In the genomic region with DNA sequence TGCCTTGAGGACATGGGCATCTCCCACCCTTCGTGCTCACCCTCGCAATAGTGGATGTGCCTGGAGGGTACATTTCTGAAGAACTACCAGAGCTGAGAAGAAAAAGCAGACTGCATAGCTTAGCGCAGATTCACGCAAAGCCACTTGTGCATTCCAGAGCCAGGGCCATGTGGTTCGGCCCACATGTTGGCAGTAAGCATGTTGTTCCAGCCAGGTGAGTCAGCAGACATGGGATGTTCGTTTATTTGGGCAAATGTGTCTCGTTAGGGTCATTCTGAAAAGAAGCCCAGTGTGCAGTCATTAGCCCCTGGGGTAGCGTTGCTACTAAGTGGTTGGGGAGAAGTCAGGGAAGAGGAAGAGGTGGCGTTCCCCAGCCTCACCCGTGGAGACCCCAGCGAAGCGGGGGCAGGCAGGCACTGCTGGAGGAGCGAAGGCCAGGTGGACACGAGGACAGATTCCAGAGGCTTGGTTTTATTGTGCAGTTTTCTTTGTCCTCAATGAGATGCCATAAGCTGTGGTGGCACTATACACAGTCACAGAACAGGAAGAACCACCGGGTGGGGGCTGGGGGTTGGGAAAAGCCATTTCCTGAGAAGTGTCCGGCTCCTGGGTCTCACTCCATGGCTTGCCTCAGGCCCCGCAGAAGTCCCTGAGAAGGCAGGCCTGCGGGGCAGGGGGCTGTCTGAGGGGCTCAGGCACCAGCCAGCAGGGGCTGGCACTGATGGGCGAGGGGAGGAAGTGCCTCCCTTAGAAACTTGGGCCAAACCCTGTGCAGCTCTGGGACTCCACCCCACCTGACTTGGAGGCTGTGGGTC, we compare ENCODE assay signal across 12 cellular contexts. TPM values are rescaled to one million over a fixed set of nuclear protein-coding genes. Genes with fewer than 3 reads are reported as not detected.
DNase-seq lines count a peak whose midpoint lies in the region; ATAC-seq, FAIRE-seq and TF ChIP-seq lines count a peak whose summit lies in the region.
"Had no signal": no experiment of that assay in that cellular context is flagged by ENCODE, and none has a peak within 500 bp of the region (broad histone marks: within the 10 kb centered on the region; RNA-seq: fewer than 3 reads in every experiment).

No MANE protein-coding gene starts in this region.

- no peaks in the 10 kb centered on the region for H3K36me3 ChIP-seq in HepG2 (replicated peaks in 1 of 2; ENCODE audit: control insufficient read depth in 1 of 2, insufficient read depth in 2 of 2, low read length in 2 of 2)
- no peaks in the 10 kb centered on the region for H3K36me3 ChIP-seq in right lobe of liver
- no peaks in the 10 kb centered on the region for H3K36me3 ChIP-seq in brain microvascular endothelial cell (replicated peaks)

- POLR2A ChIA-PET in HepG2 (lab: Yijun Ruan, JAX) = no interaction called here

- H3K27ac ChIP-seq in HepG2 (ENCODE audit: extremely low read length, insufficient read depth, low read length) (no peak overlapping the region), right lobe of liver (no peak overlapping the region), brain microvascular endothelial cell (no peak overlapping the region)
- H3K27ac ChIP-seq: 22Rv1 had no signal

- no peak for TF ChIP-seq RAD21 in HepG2 (CRISPR knock-in tag; IDR thresholded peaks at IDR 0.05)

- no peak overlapping the region for H2AFZ ChIP-seq in HepG2 (ENCODE audit: low read length)

- H3K79me2 ChIP-seq in HepG2 (ENCODE audit: insufficient read depth, low read length) = no peaks in the 10 kb centered on the region

- no peak for FAIRE-seq in HepG2 (lab: Jason Lieb, UNC)

- intact Hi-C loops in HepG2 (cut with micrococcal nuclease; ENCODE audit: unreplicated experiment) (no loop called here), right lobe of liver (cut with DNase I) (no loop called here)

- TF ChIP-seq CTCF in HepG2 (CRISPR knock-in tag; IDR thresholded peaks at IDR 0.05) (no peak), right lobe of liver (IDR thresholded peaks at IDR 0.05) (no peak), brain microvascular endothelial cell (IDR thresholded peaks at IDR 0.05; ENCODE audit: low read depth, low read length, missing control alignments) (no peak)

- H3K27me3 ChIP-seq in HepG2 (ENCODE audit: control insufficient read depth in 1 of 2, insufficient read depth in 2 of 2, low read length in 2 of 2) (no peaks in the 10 kb centered on the region; a peak in 2 of 5 replicates), right lobe of liver (no peaks in the 10 kb centered on the region), brain microvascular endothelial cell (replicated peaks) (peaks cover 8% of the 10 kb centered on the region)

- TF ChIP-seq EP300 in HepG2 (IDR thresholded peaks at IDR 0.05; ENCODE audit: low read depth in 2 of 2, low read length in 2 of 2) (no peak), HepG2 (CRISPR knock-in tag; IDR thresholded peaks at IDR 0.05; ENCODE audit: borderline replicate concordance) (no peak)

- no peak overlapping the region for H3K4me3 ChIP-seq in HepG2 (replicated peaks in 1 of 3; ENCODE audit: insufficient read depth in 1 of 3, low read depth in 2 of 3, low read length in 3 of 3)
- no peak overlapping the region for H3K4me3 ChIP-seq in right lobe of liver
- H3K4me3 ChIP-seq in brain microvascular endothelial cell (ENCODE audit: low read depth, low read length) = no peak overlapping the region
- H3K4me3 ChIP-seq: lung had no signal

- ATAC-seq in HepG2 = no peak
- no peak for ATAC-seq in right lobe of liver
- ATAC-seq in HG03354 (IDR thresholded peaks at IDR 0.05; ENCODE audit: poor library complexity, severe bottlenecking, unreplicated experiment) = no peak

- in situ Hi-C loops in HepG2 (cut with HindIII; ENCODE audit: extremely low pct_ligation_motif_present, low pct_unique_long_range_greater_than_20kb) = no loop called here
- in situ Hi-C loops in brain microvascular endothelial cell (cut with HindIII; ENCODE audit: low pct_ligation_motif_present, low sequenced_read_pairs) = no loop called here

- peaks cover 11% of the 10 kb centered on the region; the same call in 1 of the 2 replicates for H3K4me1 ChIP-seq in HepG2 (ENCODE audit: insufficient read depth, low read length)
- H3K4me1 ChIP-seq in right lobe of liver = no peaks in the 10 kb centered on the region

- no peak overlapping the region for H3K9ac ChIP-seq in HepG2 (ENCODE audit: insufficient read depth, low read depth, low read length)

- no TSS peak for BruUV-seq in HepG2 (replicated peaks; lab: Mats Ljungman, UMichigan)

- WGBS in HepG2 (ENCODE audit: low lambda C conversion rate) = 90% methylated on average over 14 of the region's 19 CpGs
- WGBS in right lobe of liver (ENCODE audit: insufficient coverage, low coverage, low lambda C conversion rate, missing lambda C conversion rate) = 82% methylated on average over 9 of the region's 19 CpGs

- TF ChIP-seq POLR2A in HepG2 (IDR thresholded peaks at IDR 0.05; ENCODE audit: insufficient read depth in 1 of 2, low read depth in 2 of 2, low read length in 2 of 2) = no peak
- no peak for TF ChIP-seq POLR2A in right lobe of liver (IDR thresholded peaks at IDR 0.05)

- no peaks in the 10 kb centered on the region for H3K9me3 ChIP-seq in HepG2 (ENCODE audit: low read length)
- no peaks in the 10 kb centered on the region for H3K9me3 ChIP-seq in right lobe of liver

- H4K20me1 ChIP-seq in HepG2 (ENCODE audit: insufficient read depth, low read length) = no peaks in the 10 kb centered on the region

- DNase-seq in HepG2 (ENCODE audit: low spot score) (no peak), right lobe of liver (no peak), brain microvascular endothelial cell (peak; percentile 62), islet precursor cell (peak; percentile 82), GF-D8 (lab: John Stamatoyannopoulos, UW) (no peak), NCI-H524 treated with DMSO at 0.1 percent for 48 hours (lab: John Stamatoyannopoulos, UW) (no peak), NCI-H1048 (lab: John Stamatoyannopoulos, UW) (no peak)
- DNase-seq: NCI-H1930; stimulated activated CD4-positive, alpha-beta T cell treated with anti-CD3 and anti-CD28 coated beads, Interleukin-15, amount 100 ng/mL, for 24 hours had no signal

- no peak overlapping the region for H3K4me2 ChIP-seq in HepG2 (ENCODE audit: low read depth, low read length)

- CTCF ChIA-PET in HepG2 (lab: Yijun Ruan, JAX; ENCODE audit: low intra/inter-chr PET ratio, low total read pairs) = no interaction called here

RNA-seq across cellular contexts. Expression of gene THY1, which starts 5.0 kb away (rescaled TPM):
- total RNA-seq in HepG2 (2016; rRNA removed; fragmentation: Illumina TruSeq; extraction: Trizol) = not detected in 2 replicates
- total RNA-seq in HepG2 (2016; cell fraction: cytosol; rRNA removed; fragmentation: Illumina TruSeq; extraction: Trizol; ENCODE audit: low read depth) = not detected in 2 replicates
- not detected in 2 replicates for total RNA-seq in HepG2 (2016; cell fraction: insoluble cytoplasmic fraction; rRNA removed; fragmentation: Illumina TruSeq; extraction: Trizol)
- not detected in 2 replicates for total RNA-seq in HepG2 (2016; cell fraction: membrane; rRNA removed; fragmentation: Illumina TruSeq; extraction: Trizol)
- not detected in 2 replicates for total RNA-seq in HepG2 (2016; cell fraction: nucleus; rRNA removed; fragmentation: Illumina TruSeq; extraction: Trizol)
- polyA plus RNA-seq in HepG2 (2011; rRNA removed) = not detected in 2 replicates
- not detected in 2 replicates for polyA plus RNA-seq in HepG2 (2011; cell fraction: cytosol; rRNA removed)
- not detected in 2 replicates for polyA plus RNA-seq in HepG2 (2011; cell fraction: nucleus; rRNA removed)
- not detected in 2 replicates for polyA plus RNA-seq in HepG2 (2012)
- not detected in 2 replicates for polyA plus RNA-seq in HepG2 (2016; cell fraction: cytosol; fragmentation: Illumina TruSeq; extraction: Trizol; ENCODE audit: low read depth)
- polyA plus RNA-seq in HepG2 (2016; cell fraction: insoluble cytoplasmic fraction; fragmentation: Illumina TruSeq; extraction: Trizol; ENCODE audit: low read depth) = not detected in 2 replicates
- polyA plus RNA-seq in HepG2 (2016; cell fraction: membrane; fragmentation: Illumina TruSeq; extraction: Trizol; ENCODE audit: low read depth) = not detected in 2 replicates
- polyA plus RNA-seq in HepG2 (2016; cell fraction: nucleus; fragmentation: Illumina TruSeq; extraction: Trizol; ENCODE audit: insufficient read depth, low read depth) = not detected in 2 replicates
- 0.28 TPM in 1 of 2 replicates, not detected in the other for polyA minus RNA-seq in HepG2 (2011; rRNA and poly(A)+ RNA removed; ENCODE audit: low replicate concordance)
- polyA minus RNA-seq in HepG2 (2011; cell fraction: cytosol; rRNA and poly(A)+ RNA removed) = not detected in 2 replicates
- not detected in 2 replicates for polyA minus RNA-seq in HepG2 (2011; cell fraction: nucleus; rRNA and poly(A)+ RNA removed)
- total RNA-seq in right lobe of liver = 1 to 10 TPM in 4 of 6 experiments, under 1 TPM in 2; 0.13 to 5.3 (median 2.1) TPM

RNA-seq across cellular contexts. Expression of gene USP2, which starts 36.4 kb away (rescaled TPM):
- total RNA-seq in HepG2 (2016; rRNA removed; fragmentation: Illumina TruSeq; extraction: Trizol) (6.0 and 7.2 TPM in 2 replicates), right lobe of liver (10 to 100 TPM in 2 of 6 experiments, 1 to 10 TPM in 4; 1.3 to 25.9 (median 4.6) TPM)
- 1.1 and 1.7 TPM in 2 replicates for total RNA-seq in HepG2 (2016; cell fraction: cytosol; rRNA removed; fragmentation: Illumina TruSeq; extraction: Trizol; ENCODE audit: low read depth)
- 6.5 and 7.1 TPM in 2 replicates for total RNA-seq in HepG2 (2016; cell fraction: insoluble cytoplasmic fraction; rRNA removed; fragmentation: Illumina TruSeq; extraction: Trizol)
- total RNA-seq in HepG2 (2016; cell fraction: membrane; rRNA removed; fragmentation: Illumina TruSeq; extraction: Trizol) = 5.7 and 5.9 TPM in 2 replicates
- 5.8 and 7.8 TPM in 2 replicates for total RNA-seq in HepG2 (2016; cell fraction: nucleus; rRNA removed; fragmentation: Illumina TruSeq; extraction: Trizol)
- polyA plus RNA-seq in HepG2 (2011; rRNA removed) = 2.5 and 3.2 TPM in 2 replicates
- polyA plus RNA-seq in HepG2 (2011; cell fraction: cytosol; rRNA removed) = 2.2 TPM in 2 replicates
- polyA plus RNA-seq in HepG2 (2011; cell fraction: nucleus; rRNA removed) = 4.4 and 4.7 TPM in 2 replicates
- 2.5 and 3.0 TPM in 2 replicates for polyA plus RNA-seq in HepG2 (2012)
- polyA plus RNA-seq in HepG2 (2016; cell fraction: cytosol; fragmentation: Illumina TruSeq; extraction: Trizol; ENCODE audit: low read depth) = 1.1 and 1.3 TPM in 2 replicates
- 7.6 and 11.3 TPM in 2 replicates for polyA plus RNA-seq in HepG2 (2016; cell fraction: insoluble cytoplasmic fraction; fragmentation: Illumina TruSeq; extraction: Trizol; ENCODE audit: low read depth)
- polyA plus RNA-seq in HepG2 (2016; cell fraction: membrane; fragmentation: Illumina TruSeq; extraction: Trizol; ENCODE audit: low read depth) = 4.1 and 4.2 TPM in 2 replicates
- polyA plus RNA-seq in HepG2 (2016; cell fraction: nucleus; fragmentation: Illumina TruSeq; extraction: Trizol; ENCODE audit: insufficient read depth, low read depth) = 22.1 and 23.0 TPM in 2 replicates
- 5.4 and 5.9 TPM in 2 replicates for polyA minus RNA-seq in HepG2 (2011; rRNA and poly(A)+ RNA removed; ENCODE audit: low replicate concordance)
- 4.0 and 5.4 TPM in 2 replicates for polyA minus RNA-seq in HepG2 (2011; cell fraction: cytosol; rRNA and poly(A)+ RNA removed)
- polyA minus RNA-seq in HepG2 (2011; cell fraction: nucleus; rRNA and poly(A)+ RNA removed) = 2.4 and 5.7 TPM in 2 replicates

Comparison
In these comparisons a context has a peak if more than half of its experiments do, and no peak if none do; other contexts are left out.
1. DNase-seq: peak in brain microvascular endothelial cell (single experiment) and islet precursor cell (single experiment); none in HepG2 (single experiment), right lobe of liver (0 of 3), GF-D8 (single experiment), NCI-H524 treated with DMSO at 0.1 percent for 48 hours (single experiment) and NCI-H1048 (single experiment).